ENCODE assay signal across 10 cellular contexts in the genomic region with DNA sequence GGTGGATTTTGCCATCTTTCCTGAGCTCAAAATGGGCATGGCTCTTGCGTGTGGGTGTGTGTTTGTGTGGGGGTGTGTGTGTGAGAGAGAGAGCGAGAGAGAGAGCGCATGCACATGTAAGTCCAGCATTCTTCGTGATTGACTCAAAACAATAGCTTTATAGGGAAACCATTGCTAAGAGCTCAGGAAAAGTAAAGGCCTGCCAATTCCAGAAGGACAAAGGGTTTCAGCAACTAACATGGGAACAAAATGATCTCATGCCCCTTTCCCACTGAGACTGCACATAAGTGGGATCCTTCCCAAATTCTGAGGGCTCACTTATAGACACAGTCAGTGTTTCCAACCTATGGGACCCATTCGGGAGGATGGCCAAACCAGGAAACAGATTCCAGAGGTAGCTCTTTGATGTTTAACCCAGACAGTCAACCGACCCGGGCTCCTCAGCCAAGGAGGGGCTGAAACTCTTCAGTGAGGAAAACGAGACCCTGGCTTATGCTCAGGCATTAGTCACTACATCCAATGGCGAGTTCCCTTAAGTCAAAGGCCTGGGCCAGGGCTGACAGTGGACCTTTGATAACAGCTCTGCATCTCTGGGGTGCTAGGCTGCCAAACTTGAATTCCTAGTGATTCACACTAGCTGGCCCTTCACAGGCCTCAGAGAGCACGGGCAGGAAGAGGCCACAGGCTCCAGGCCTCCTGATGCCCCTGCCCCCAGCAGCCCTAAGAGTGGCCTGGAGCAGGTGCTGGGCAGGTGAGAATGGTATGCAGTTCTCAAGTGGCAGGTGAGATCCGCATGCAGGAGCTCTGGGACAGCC.
A peak's percentile ranks its signal among the peaks of the same experiment; 100 is the strongest.
DNase-seq lines count a peak whose midpoint lies in the region; ATAC-seq and TF ChIP-seq lines count a peak whose summit lies in the region.
"Had no signal": no experiment of that assay in that cellular context is flagged by ENCODE, and none has a peak within 500 bp of the region (broad histone marks: within the 10 kb centered on the region; RNA-seq: fewer than 3 reads in every experiment).

No MANE protein-coding gene starts in this region.

- no peak overlapping the region for H3K4me3 ChIP-seq in gastrocnemius medialis
- H3K4me3 ChIP-seq in effector memory CD4-positive, alpha-beta T cell (ENCODE audit: insufficient read depth, low read depth, low read length, poor library complexity, severe bottlenecking), result no peak overlapping the region

- no peaks in the 10 kb centered on the region for H3K27me3 ChIP-seq in gastrocnemius medialis
- H3K27me3 ChIP-seq in effector memory CD4-positive, alpha-beta T cell (replicated peaks; ENCODE audit: control insufficient read depth, insufficient read depth, low read length, poor library complexity, severe bottlenecking), result no peaks in the 10 kb centered on the region

- ATAC-seq in left ventricle myocardium superior (peak; percentile 70), gastrocnemius medialis (peak in 1 of 2 donors; percentile 10), GM18858 (IDR thresholded peaks at IDR 0.05; ENCODE audit: unreplicated experiment) (no peak)

- no peaks in the 10 kb centered on the region for H3K36me3 ChIP-seq in gastrocnemius medialis
- no peaks in the 10 kb centered on the region for H3K36me3 ChIP-seq in effector memory CD4-positive, alpha-beta T cell (ENCODE audit: control insufficient read depth, insufficient read depth, low read length)
- H3K36me3 ChIP-seq: WERI-Rb-1 had no signal

- intact Hi-C loops in left ventricle myocardium superior (cut with micrococcal nuclease) (no loop called here), gastrocnemius medialis (cut with DNase I; ENCODE audit: low total_unique reads) (loop anchor here (5.0 kb wide), 2 partner anchors 77 to 408 kb away; a partner anchor contains a TSS)

- no peaks in the 10 kb centered on the region for H3K9me3 Mint-ChIP-seq in activated naive CD4-positive, alpha-beta T cell treated with anti-CD3 and anti-CD28 coated beads, Interleukin-2, amount 10 ng/mL, durations not matched to agents 7 days and 5 days
- H3K9me3 Mint-ChIP-seq: dendritic cell treated with granulocyte-macrophage colony-stimulating factor and Interleukin-4, amounts not matched to agents 40 ng/mL and 50 ng/mL, for 4 days had no signal

- no peaks in the 10 kb centered on the region for H3K4me1 Mint-ChIP-seq in activated naive CD4-positive, alpha-beta T cell treated with anti-CD3 and anti-CD28 coated beads, Interleukin-2, amount 10 ng/mL, durations not matched to agents 7 days and 5 days

- no peak overlapping the region for H3K4me3 Mint-ChIP-seq in activated naive CD4-positive, alpha-beta T cell treated with anti-CD3 and anti-CD28 coated beads, Interleukin-2, amount 10 ng/mL, durations not matched to agents 7 days and 5 days
- H3K4me3 Mint-ChIP-seq: dendritic cell treated with granulocyte-macrophage colony-stimulating factor and Interleukin-4, amounts not matched to agents 40 ng/mL and 50 ng/mL, for 4 days had no signal

- CTCF ChIA-PET in activated naive CD4-positive, alpha-beta T cell treated with anti-CD3 and anti-CD28 coated beads, Interleukin-2, amount 10 ng/mL, durations not matched to agents 7 days and 5 days (lab: Charles Lee), result no interaction called here

- H3K27ac ChIP-seq in angular gyrus (ENCODE audit: low read depth, low read length) (peak overlapping the region; percentile 69), gastrocnemius medialis (peak overlapping the region; percentile 56 to 92 (median 65))
- H3K27ac ChIP-seq in effector memory CD4-positive, alpha-beta T cell (ENCODE audit: insufficient read depth, low read length, poor library complexity, severe bottlenecking), result no peak overlapping the region
- H3K27ac ChIP-seq: WERI-Rb-1 had no signal

- DNase-seq in EH (ENCODE audit: low read depth) (peak; percentile 95), left ventricle myocardium superior (peak; percentile 61), gastrocnemius medialis (peak in 1 of 2 donors; percentile 66), cerebellar nuclear complex (lab: John Stamatoyannopoulos, UW) (no peak)
- DNase-seq in activated naive CD4-positive, alpha-beta T cell treated with anti-CD3 and anti-CD28 coated beads, Interleukin-2, amount 10 ng/mL, durations not matched to agents 7 days and 5 days, result no peak
- no peak for DNase-seq in effector memory CD4-positive, alpha-beta T cell
- DNase-seq: WERI-Rb-1 had no signal

- TF ChIP-seq CTCF in gastrocnemius medialis (IDR thresholded peaks at IDR 0.05 in 4 of 5, conservative IDR thresholded peaks at IDR 0.05 in 1 of 5), result no peak

- no peaks in the 10 kb centered on the region for H3K9me3 ChIP-seq in gastrocnemius medialis
- H3K9me3 ChIP-seq in effector memory CD4-positive, alpha-beta T cell (ENCODE audit: control insufficient read depth, low read length), result no peaks in the 10 kb centered on the region

- TF ChIP-seq POLR2A in gastrocnemius medialis (IDR thresholded peaks at IDR 0.05), result no peak

- in situ Hi-C loops in gastrocnemius medialis (cut with MboI; ENCODE audit: low sequenced_read_pairs in 4 of 4), result no loop called here

- H3K27me3 Mint-ChIP-seq in activated naive CD4-positive, alpha-beta T cell treated with anti-CD3 and anti-CD28 coated beads, Interleukin-2, amount 10 ng/mL, durations not matched to agents 7 days and 5 days, result no peaks in the 10 kb centered on the region
- H3K27me3 Mint-ChIP-seq: dendritic cell treated with granulocyte-macrophage colony-stimulating factor and Interleukin-4, amounts not matched to agents 40 ng/mL and 50 ng/mL, for 4 days had no signal

- peaks cover 71 to 77% of the 10 kb centered on the region in 2 donors for H3K4me1 ChIP-seq in gastrocnemius medialis
- no peaks in the 10 kb centered on the region for H3K4me1 ChIP-seq in effector memory CD4-positive, alpha-beta T cell (ENCODE audit: control insufficient read depth, insufficient read depth, low read length, poor library complexity, severe bottlenecking)

- no peaks in the 10 kb centered on the region for H3K36me3 Mint-ChIP-seq in activated naive CD4-positive, alpha-beta T cell treated with anti-CD3 and anti-CD28 coated beads, Interleukin-2, amount 10 ng/mL, durations not matched to agents 7 days and 5 days

- H3K27ac Mint-ChIP-seq in activated naive CD4-positive, alpha-beta T cell treated with anti-CD3 and anti-CD28 coated beads, Interleukin-2, amount 10 ng/mL, durations not matched to agents 7 days and 5 days, result no peak overlapping the region
- H3K27ac Mint-ChIP-seq: dendritic cell treated with granulocyte-macrophage colony-stimulating factor and Interleukin-4, amounts not matched to agents 40 ng/mL and 50 ng/mL, for 4 days had no signal

Comparison
In these comparisons a context has a peak if more than half of its experiments do, and no peak if none do; other contexts are left out.
1. DNase-seq: peak in EH (single experiment) and left ventricle myocardium superior (single experiment); none in activated naive CD4-positive, alpha-beta T cell treated with anti-CD3 and anti-CD28 coated beads, Interleukin-2, amount 10 ng/mL, durations not matched to agents 7 days and 5 days (single experiment), effector memory CD4-positive, alpha-beta T cell (0 of 3) and cerebellar nuclear complex (0 of 2).